Comparison of ENCODE assay signal across 8 cellular contexts in genomic region chr5:36874465-36874864, GRCh38. TPM values are rescaled to one million over a fixed set of nuclear protein-coding genes. Genes with fewer than 3 reads are reported as not detected.
DNase-seq lines count a peak whose midpoint lies in the region; ATAC-seq, FAIRE-seq and TF ChIP-seq lines count a peak whose summit lies in the region.

No MANE protein-coding gene starts in this region.

- H2AFZ ChIP-seq in keratinocyte (ENCODE audit: control insufficient read depth, low read length): no peak overlapping the region

- peaks cover 0 to 51% (median 35%) of the 10 kb centered on the region in 9 donors for H3K4me1 ChIP-seq in heart right ventricle
- H3K4me1 ChIP-seq in keratinocyte (ENCODE audit: control insufficient read depth, extremely low read depth, insufficient read depth, low read length): peaks cover 8% of the 10 kb centered on the region
- H3K4me1 ChIP-seq in tibial nerve: peaks cover 0 to 44% (median 28%) of the 10 kb centered on the region in 4 donors

- H3K4me3 Mint-ChIP-seq in activated CD8-positive, alpha-beta T cell treated with anti-CD3 and anti-CD28 coated beads, Interleukin-2, amount 10 ng/mL, durations not matched to agents 7 days and 5 days: peak overlapping the region; percentile 87

- TF ChIP-seq CTCF in heart right ventricle (IDR thresholded peaks at IDR 0.05) (no peak), keratinocyte (optimal IDR thresholded peaks at IDR 0.05 in 1 of 3, IDR thresholded peaks at IDR 0.05 in 1 of 3, conservative IDR thresholded peaks at IDR 0.05 in 1 of 3; ENCODE audit: extremely low read depth in 1 of 3, insufficient read depth in 2 of 3, low read length in 3 of 3) (no peak), tibial nerve (IDR thresholded peaks at IDR 0.05) (no peak)

- no peaks in the 10 kb centered on the region for H3K9me1 ChIP-seq in keratinocyte (ENCODE audit: control insufficient read depth, extremely low read depth, insufficient read depth, low read length)

- H3K4me3 ChIP-seq in heart right ventricle: peak overlapping the region in 9 of 10 donors; percentile 66 to 97 (median 88)
- H3K4me3 ChIP-seq in keratinocyte (ENCODE audit: control insufficient read depth in 2 of 3, extremely low read depth in 1 of 3, insufficient read depth in 2 of 3, low read depth in 1 of 3, low read length in 3 of 3): peak overlapping the region; percentile 95 to 98 (median 95)
- peak overlapping the region; percentile 67 to 94 (median 85) for H3K4me3 ChIP-seq in tibial nerve

- peaks cover 33% of the 10 kb centered on the region for H3K4me1 Mint-ChIP-seq in activated CD8-positive, alpha-beta T cell treated with anti-CD3 and anti-CD28 coated beads, Interleukin-2, amount 10 ng/mL, durations not matched to agents 7 days and 5 days (ENCODE audit: low read depth)

- peak overlapping the region; percentile 79 for H3K4me2 ChIP-seq in keratinocyte (ENCODE audit: control insufficient read depth, extremely low read depth, insufficient read depth, low read depth, low read length)

- TF ChIP-seq POLR2A in tibial nerve (IDR thresholded peaks at IDR 0.05): no peak

- H3K36me3 Mint-ChIP-seq in activated CD8-positive, alpha-beta T cell treated with anti-CD3 and anti-CD28 coated beads, Interleukin-2, amount 10 ng/mL, durations not matched to agents 7 days and 5 days (ENCODE audit: low read depth): peaks cover 25% of the 10 kb centered on the region

- peaks cover 80% of the 10 kb centered on the region for H3K79me2 ChIP-seq in keratinocyte (ENCODE audit: control insufficient read depth, insufficient read depth, low read length)

- H3K9me3 Mint-ChIP-seq in activated CD8-positive, alpha-beta T cell treated with anti-CD3 and anti-CD28 coated beads, Interleukin-2, amount 10 ng/mL, durations not matched to agents 7 days and 5 days (ENCODE audit: insufficient read depth): no peaks in the 10 kb centered on the region

- H3K36me3 ChIP-seq in heart right ventricle (peaks cover 0 to 17% (median 0%) of the 10 kb centered on the region in 9 donors), keratinocyte (ENCODE audit: control insufficient read depth in 2 of 2, extremely low read depth in 1 of 2, insufficient read depth in 2 of 2, low read length in 2 of 2) (no peaks in the 10 kb centered on the region), tibial nerve (peaks cover 0 to 4% (median 0%) of the 10 kb centered on the region in 3 donors)

- no peak for FAIRE-seq in keratinocyte (lab: Jason Lieb, UNC)

- TF ChIP-seq EP300 in tibial nerve (IDR thresholded peaks at IDR 0.05): no peak

- intact Hi-C loops in heart right ventricle (cut with DNase I): loop anchor here in 6 of 10 donors (5.0 to 10.0 kb wide), 4 partner anchors 70 to 147 kb away; no protein-coding TSS in a partner anchor
- intact Hi-C loops in Right ventricle myocardium superior (cut with DNase I): no loop called here

- H3K27ac ChIP-seq in heart right ventricle (peak overlapping the region in 7 of 10 donors; percentile 96 to 99 (median 98)), keratinocyte (ENCODE audit: control insufficient read depth, insufficient read depth, low read length) (peak overlapping the region; percentile 21), tibial nerve (peak overlapping the region; percentile 94 to 99 (median 97))

- H3K9ac ChIP-seq in keratinocyte (ENCODE audit: control insufficient read depth, extremely low read depth, insufficient read depth, low read length): peak overlapping the region; percentile 97

- H3K27ac Mint-ChIP-seq in activated CD8-positive, alpha-beta T cell treated with anti-CD3 and anti-CD28 coated beads, Interleukin-2, amount 10 ng/mL, durations not matched to agents 7 days and 5 days: no peak overlapping the region

- CTCF ChIA-PET in activated CD8-positive, alpha-beta T cell treated with anti-CD3 and anti-CD28 coated beads, Interleukin-2, amount 10 ng/mL, durations not matched to agents 7 days and 5 days (lab: Charles Lee): interaction anchor here (0.9 to 1.1 kb wide), 2 partner anchors 31 to 135 kb away, joined by 3 to 4 read pairs; no protein-coding TSS in a partner anchor

- H3K9me3 ChIP-seq in heart right ventricle (no peaks in the 10 kb centered on the region), keratinocyte (ENCODE audit: control insufficient read depth, low read depth, low read length) (no peaks in the 10 kb centered on the region), tibial nerve (no peaks in the 10 kb centered on the region)

- H3K27me3 Mint-ChIP-seq in activated CD8-positive, alpha-beta T cell treated with anti-CD3 and anti-CD28 coated beads, Interleukin-2, amount 10 ng/mL, durations not matched to agents 7 days and 5 days (ENCODE audit: low read depth): no peaks in the 10 kb centered on the region

- DNase-seq in heart right ventricle (no peak), Right ventricle myocardium superior (no peak), keratinocyte (ENCODE audit: low read depth, low spot score) (no peak), tibial nerve (ENCODE audit: low spot score in 2 of 2) (no peak), SW 1271 (lab: John Stamatoyannopoulos, UW) (no peak), NK-92 (lab: John Stamatoyannopoulos, UW; ENCODE audit: unreplicated experiment) (no peak), NCI-H510A treated with DMSO at 0.1 percent for 48 hours (lab: John Stamatoyannopoulos, UW) (no peak)
- DNase-seq in activated CD8-positive, alpha-beta T cell treated with anti-CD3 and anti-CD28 coated beads, Interleukin-2, amount 10 ng/mL, durations not matched to agents 7 days and 5 days: no peak

- H4K20me1 ChIP-seq in keratinocyte (ENCODE audit: control insufficient read depth, extremely low read depth, insufficient read depth, low read length): peaks cover 4% of the 10 kb centered on the region

- H3K27me3 ChIP-seq in heart right ventricle (no peaks in the 10 kb centered on the region), keratinocyte (ENCODE audit: control insufficient read depth, extremely low read depth, insufficient read depth, low read length) (no peaks in the 10 kb centered on the region), tibial nerve (no peaks in the 10 kb centered on the region)

- POLR2A ChIA-PET in activated CD8-positive, alpha-beta T cell treated with anti-CD3 and anti-CD28 coated beads, Interleukin-2, amount 10 ng/mL, durations not matched to agents 7 days and 5 days (lab: Charles Lee): no interaction called here

- ATAC-seq in heart right ventricle (no peak), Right ventricle myocardium superior (ENCODE audit: poor library complexity) (no peak)
- no peak for ATAC-seq in activated CD8-positive, alpha-beta T cell treated with anti-CD3 and anti-CD28 coated beads, Interleukin-2, amount 10 ng/mL, durations not matched to agents 7 days and 5 days

- WGBS in heart right ventricle, 2 donors: 28 to 33% methylated on average over 3 of the region's 3 CpGs
- WGBS in tibial nerve, 2 donors: 16 to 28% methylated on average over 3 of the region's 3 CpGs

- dilution Hi-C loops in keratinocyte (cut with MboI; ENCODE audit: extremely low pct_ligation_motif_present, low sequenced_read_pairs): no loop called here

RNA-seq across cellular contexts. Expression of gene NIPBL, which starts 2.1 kb away (rescaled TPM):
- total RNA-seq in heart right ventricle: 10 to 100 TPM; 29.5 to 52.3 (median 44.8) TPM
- polyA plus RNA-seq in heart right ventricle: 10 to 100 TPM in 1 of 2 donors, 1 to 10 TPM in 1; 9.9 to 20.1 TPM
- total RNA-seq in Right ventricle myocardium superior: 28.9 TPM
- 10 to 100 TPM; 54.1 to 55.9 TPM for total RNA-seq in activated CD8-positive, alpha-beta T cell treated with anti-CD3 and anti-CD28 coated beads, Interleukin-2, amount 10 ng/mL, durations not matched to agents 7 days and 5 days
- polyA plus RNA-seq in keratinocyte: 21.4 to 26.0 TPM (median 23.4 TPM) in 3 replicates
- polyA plus RNA-seq in keratinocyte (2011; ENCODE audit: low read depth): 48.9 TPM
- 8.9 and 16.8 TPM in 2 replicates for polyA plus RNA-seq in keratinocyte (2011; cell fraction: cytosol; rRNA removed)
- 36.2 and 42.3 TPM in 2 replicates for polyA plus RNA-seq in keratinocyte (2011; cell fraction: nucleus; rRNA removed)
- 14.4 and 18.6 TPM in 2 replicates for polyA plus RNA-seq in keratinocyte (2012; ENCODE audit: low replicate concordance)
- 44.4 to 137 TPM (median 75.1 TPM) in 3 replicates for polyA minus RNA-seq in keratinocyte
- 14.0 TPM for polyA minus RNA-seq in keratinocyte (2011; cell fraction: cytosol; rRNA and poly(A)+ RNA removed)
- 54.3 and 109 TPM in 2 replicates for polyA minus RNA-seq in keratinocyte (2011; cell fraction: nucleus; rRNA and poly(A)+ RNA removed)
- total RNA-seq in tibial nerve: 10 to 100 TPM; 53.4 to 64.5 (median 59.4) TPM

Comparison
In these comparisons a context has a peak if more than half of its experiments do, and no peak if none do; other contexts are left out.
1. H3K27ac ChIP-seq: peak in every context shown above with its lines; median percentile 98 in heart right ventricle; 97 in tibial nerve; 21 in keratinocyte.